ENCODE assay signal across 13 cellular contexts in the genomic region with DNA sequence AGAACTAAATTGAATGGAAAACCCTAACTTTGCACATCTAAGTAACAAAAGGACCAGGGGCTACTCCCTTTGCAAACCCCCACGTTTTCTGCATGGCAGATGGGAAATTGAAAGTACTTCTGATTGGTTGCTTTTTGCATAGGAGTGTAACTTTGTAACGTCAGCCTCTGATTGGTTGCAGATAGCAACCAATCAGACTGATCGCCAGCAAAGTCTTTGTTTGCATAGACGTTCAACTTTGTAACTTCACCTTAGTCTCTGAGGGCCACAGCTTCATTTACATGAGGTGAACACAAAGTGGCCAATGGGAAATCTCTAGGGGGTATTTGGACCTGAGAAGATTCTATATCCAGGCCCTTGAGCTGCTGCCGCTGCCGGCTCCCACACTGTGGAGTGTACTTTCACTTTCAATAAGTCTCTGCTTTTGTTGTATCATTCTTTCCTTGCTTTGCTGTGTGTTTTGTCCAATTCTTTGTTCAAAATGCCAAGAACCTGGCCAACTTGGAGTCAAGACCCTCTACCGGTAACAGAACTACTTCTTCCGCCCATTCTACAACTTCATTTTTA.
DNase-seq lines count a peak whose midpoint lies in the region; FAIRE-seq and TF ChIP-seq lines count a peak whose summit lies in the region.
"Had no signal": no experiment of that assay in that cellular context is flagged by ENCODE, and none has a peak within 500 bp of the region (broad histone marks: within the 10 kb centered on the region; RNA-seq: fewer than 3 reads in every experiment).

No MANE protein-coding gene starts in this region.

- H3K9me3 ChIP-seq in small intestine (ENCODE audit: control insufficient read depth, low read depth) (no peaks in the 10 kb centered on the region), colonic mucosa (no peaks in the 10 kb centered on the region), GM23248 (ENCODE audit: low read depth) (no peaks in the 10 kb centered on the region)

- FAIRE-seq in small intestine (lab: Jason Lieb, UNC) = no peak
- FAIRE-seq: bronchial epithelial cell had no signal

- DNase-seq in NCI-H2196 (lab: John Stamatoyannopoulos, UW; ENCODE audit: unreplicated experiment) (peak; percentile 20), NCI-H2196 treated with DMSO at 0.1 percent for 48 hours (lab: John Stamatoyannopoulos, UW; ENCODE audit: unreplicated experiment) (no peak), NCI-H460 (ENCODE audit: extremely low read depth, low read depth) (peak; percentile 54), fibroblast of villous mesenchyme (ENCODE audit: low read depth) (peak; percentile 52), small intestine (peak; percentile 19), colonic mucosa (no peak), GM23248 (no peak)
- no peak for DNase-seq in stimulated activated CD4-positive, alpha-beta T cell treated with anti-CD3 and anti-CD28 coated beads, Interleukin-15, amount 100 ng/mL, for 24 hours
- DNase-seq: activated naive CD4-positive, alpha-beta T cell treated with anti-CD3 and anti-CD28 coated beads, Interleukin-2, amount 10 ng/mL, durations not matched to agents 7 days and 5 days; endodermal cell; NCI-H1930 had no signal

- H2AFZ ChIP-seq in GM23248 = no peak overlapping the region

- H4K20me1 ChIP-seq in GM23248 (ENCODE audit: insufficient read depth) = no peaks in the 10 kb centered on the region

- peaks cover 12% of the 10 kb centered on the region for H3F3A ChIP-seq in GM23248 (ENCODE audit: insufficient read depth)

- H3K27me3 ChIP-seq in small intestine (ENCODE audit: control insufficient read depth in 2 of 2, insufficient read depth in 2 of 2, low read length in 2 of 2) (no peaks in the 10 kb centered on the region), colonic mucosa (no peaks in the 10 kb centered on the region), GM23248 (replicated peaks; ENCODE audit: insufficient read depth) (no peaks in the 10 kb centered on the region)

- 70 to 75% (median 73%) methylated on average over 8 of the region's 8 CpGs for WGBS in small intestine, 3 donors
- WGBS in GM23248 (ENCODE audit: low coverage in 1 of 2, low lambda C conversion rate in 2 of 2, missing lambda C conversion rate in 2 of 2), 2 experiments = 84 to 87% methylated on average over 8 of the region's 8 CpGs

- H3K4me3 ChIP-seq in fibroblast of villous mesenchyme (ENCODE audit: low read depth, low read length) (peak overlapping the region; percentile 60), small intestine (ENCODE audit: low read depth in 1 of 2, low read length in 2 of 2) (no peak overlapping the region), colonic mucosa (no peak overlapping the region), GM23248 (no peak overlapping the region)
- H3K4me3 ChIP-seq: skin epidermis had no signal

- H3K27ac ChIP-seq in small intestine (ENCODE audit: low read depth in 1 of 2, low read length in 1 of 2) (no peak overlapping the region), colonic mucosa (no peak overlapping the region), GM23248 (no peak overlapping the region)
- H3K27ac ChIP-seq: skin epidermis had no signal

- no peaks in the 10 kb centered on the region for H3K9me2 ChIP-seq in GM23248 (ENCODE audit: insufficient read depth)

- H3K4me1 ChIP-seq in small intestine (ENCODE audit: control insufficient read depth in 2 of 2, insufficient read depth in 1 of 2, low read depth in 1 of 2, low read length in 1 of 2) (no peaks in the 10 kb centered on the region), colonic mucosa (no peaks in the 10 kb centered on the region), GM23248 (ENCODE audit: insufficient read depth) (peaks cover 12% of the 10 kb centered on the region)

- TF ChIP-seq CTCF in fibroblast of villous mesenchyme (IDR thresholded peaks at IDR 0.05; ENCODE audit: insufficient read depth, low read depth, low read length) (no peak), colonic mucosa (IDR thresholded peaks at IDR 0.05) (no peak)

- H3K4me2 ChIP-seq in GM23248 (ENCODE audit: unreplicated experiment) = no peak overlapping the region

- no peaks in the 10 kb centered on the region for H3K36me3 ChIP-seq in small intestine (ENCODE audit: control insufficient read depth in 2 of 2, insufficient read depth in 2 of 2, low read length in 2 of 2)
- H3K36me3 ChIP-seq in colonic mucosa = no peaks in the 10 kb centered on the region
- no peaks in the 10 kb centered on the region for H3K36me3 ChIP-seq in GM23248 (ENCODE audit: low read depth)

- no peak overlapping the region for H3K9ac ChIP-seq in colonic mucosa (ENCODE audit: low read depth in 2 of 2, low read length in 2 of 2)
- no peak overlapping the region for H3K9ac ChIP-seq in GM23248

- in situ Hi-C loops in GM23248 (cut with MboI) = no loop called here

- intact Hi-C loops in colonic mucosa (cut with DNase I) = no loop called here

- H3K79me2 ChIP-seq in GM23248 (ENCODE audit: insufficient read depth) = no peaks in the 10 kb centered on the region

Comparison
In these comparisons a context has a peak if more than half of its experiments do, and no peak if none do; other contexts are left out.
1. DNase-seq: peak in NCI-H2196 (single experiment), NCI-H460 (single experiment), fibroblast of villous mesenchyme (single experiment) and small intestine (single experiment); none in NCI-H2196 treated with DMSO at 0.1 percent for 48 hours (single experiment), colonic mucosa (single experiment), GM23248 (single experiment) and stimulated activated CD4-positive, alpha-beta T cell treated with anti-CD3 and anti-CD28 coated beads, Interleukin-15, amount 100 ng/mL, for 24 hours (single experiment).